Comparison of ENCODE assay signal across 8 cellular contexts in the genomic region with DNA sequence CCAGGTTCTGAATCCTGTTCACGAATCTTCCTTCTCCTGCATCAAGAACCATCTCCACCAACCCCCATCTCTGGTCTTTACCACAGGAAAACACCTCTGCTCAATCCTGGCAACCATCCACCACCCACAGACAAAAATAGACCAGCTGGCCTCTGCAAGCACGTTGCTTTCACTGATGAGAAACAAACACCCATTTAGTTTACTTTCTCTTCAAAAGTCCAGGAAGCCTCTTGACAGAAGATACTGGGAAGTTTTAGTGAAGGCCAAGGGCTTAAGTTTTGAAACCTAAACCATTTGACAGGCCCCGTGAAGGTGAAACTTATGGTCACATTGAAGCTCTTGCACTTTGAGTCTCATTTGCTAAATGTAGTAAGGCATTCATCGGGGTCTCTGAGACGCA.
A peak's percentile ranks its signal among the peaks of the same experiment; 100 is the strongest.
DNase-seq lines count a peak whose midpoint lies in the region; ATAC-seq, FAIRE-seq and TF ChIP-seq lines count a peak whose summit lies in the region.

No MANE protein-coding gene starts in this region.

- H3K27ac ChIP-seq in skeletal muscle tissue (ENCODE audit: low read depth, low read length) (peak overlapping the region; percentile 48), suprapubic skin (no peak overlapping the region)

- TF ChIP-seq POLR2A in suprapubic skin (IDR thresholded peaks at IDR 0.05): no peak

- FAIRE-seq in bronchial epithelial cell (lab: Jason Lieb, UNC): no peak

- peak; percentile 71 for ATAC-seq in GM21390 (IDR thresholded peaks at IDR 0.05; ENCODE audit: unreplicated experiment)

- H3K4me1 ChIP-seq in skeletal muscle tissue (ENCODE audit: control insufficient read depth in 3 of 3, insufficient read depth in 3 of 3, low read length in 3 of 3): peaks cover 19 to 29% (median 24%) of the 10 kb centered on the region in 3 donors
- peaks cover 39% of the 10 kb centered on the region for H3K4me1 ChIP-seq in suprapubic skin

- whole genome bisulfite sequencing in suprapubic skin: 61% methylated on average over 5 of the region's 5 CpGs

- no peak for TF ChIP-seq EP300 in suprapubic skin (IDR thresholded peaks at IDR 0.05)

- no peaks in the 10 kb centered on the region for H3K9me3 ChIP-seq in MG63
- no peaks in the 10 kb centered on the region for H3K9me3 ChIP-seq in skeletal muscle tissue (ENCODE audit: control insufficient read depth in 3 of 3, low read length in 3 of 3)
- H3K9me3 ChIP-seq in suprapubic skin: no peaks in the 10 kb centered on the region

- TF ChIP-seq CTCF in bronchial epithelial cell (IDR thresholded peaks at IDR 0.05; ENCODE audit: insufficient read depth, low read length, severe bottlenecking): no peak
- TF ChIP-seq CTCF in suprapubic skin (IDR thresholded peaks at IDR 0.05): no peak

- H3K4me3 ChIP-seq in MG63: no peak overlapping the region
- no peak overlapping the region for H3K4me3 ChIP-seq in bronchial epithelial cell (ENCODE audit: low read depth, low read length)
- H3K4me3 ChIP-seq in skeletal muscle tissue (ENCODE audit: low read length in 3 of 3): peak overlapping the region in 1 of 3 donors; percentile 10
- H3K4me3 ChIP-seq in suprapubic skin: no peak overlapping the region

- H3K9ac ChIP-seq in skeletal muscle tissue (ENCODE audit: low read depth in 1 of 3, low read length in 3 of 3): peak overlapping the region in 1 of 3 donors; percentile 62

- H3K27me3 ChIP-seq in MG63 (no peaks in the 10 kb centered on the region), bronchial epithelial cell (ENCODE audit: control insufficient read depth, insufficient read depth, low read length) (no peaks in the 10 kb centered on the region), skeletal muscle tissue (ENCODE audit: control insufficient read depth in 3 of 3, insufficient read depth in 3 of 3, low read length in 3 of 3) (no peaks in the 10 kb centered on the region), suprapubic skin (no peaks in the 10 kb centered on the region)

- no peaks in the 10 kb centered on the region for H3K36me3 ChIP-seq in MG63
- no peaks in the 10 kb centered on the region for H3K36me3 ChIP-seq in bronchial epithelial cell (ENCODE audit: control insufficient read depth, insufficient read depth, low read length)
- no peaks in the 10 kb centered on the region for H3K36me3 ChIP-seq in skeletal muscle tissue (ENCODE audit: control insufficient read depth in 3 of 3, insufficient read depth in 3 of 3, low read length in 3 of 3)
- no peaks in the 10 kb centered on the region for H3K36me3 ChIP-seq in suprapubic skin

- DNase-seq in EH (ENCODE audit: low read depth): peak; percentile 82
- peak; percentile 26 for DNase-seq in MG63
- DNase-seq in bronchial epithelial cell (ENCODE audit: low read depth): peak; percentile 50
- no peak for DNase-seq in suprapubic skin (ENCODE audit: low spot score in 2 of 2)
- no peak for DNase-seq in Ammon's horn (ENCODE audit: low spot score)
- DNase-seq in hypothalamus (lab: John Stamatoyannopoulos, UW): no peak

Comparison
In these comparisons a context has a peak if more than half of its experiments do, and no peak if none do; other contexts are left out.
1. DNase-seq: peak in EH (single experiment), MG63 (single experiment) and bronchial epithelial cell (single experiment); none in suprapubic skin (0 of 2), Ammon's horn (single experiment) and hypothalamus (0 of 51).